8 cellular contexts compared by ENCODE assay signal in the genomic region with DNA sequence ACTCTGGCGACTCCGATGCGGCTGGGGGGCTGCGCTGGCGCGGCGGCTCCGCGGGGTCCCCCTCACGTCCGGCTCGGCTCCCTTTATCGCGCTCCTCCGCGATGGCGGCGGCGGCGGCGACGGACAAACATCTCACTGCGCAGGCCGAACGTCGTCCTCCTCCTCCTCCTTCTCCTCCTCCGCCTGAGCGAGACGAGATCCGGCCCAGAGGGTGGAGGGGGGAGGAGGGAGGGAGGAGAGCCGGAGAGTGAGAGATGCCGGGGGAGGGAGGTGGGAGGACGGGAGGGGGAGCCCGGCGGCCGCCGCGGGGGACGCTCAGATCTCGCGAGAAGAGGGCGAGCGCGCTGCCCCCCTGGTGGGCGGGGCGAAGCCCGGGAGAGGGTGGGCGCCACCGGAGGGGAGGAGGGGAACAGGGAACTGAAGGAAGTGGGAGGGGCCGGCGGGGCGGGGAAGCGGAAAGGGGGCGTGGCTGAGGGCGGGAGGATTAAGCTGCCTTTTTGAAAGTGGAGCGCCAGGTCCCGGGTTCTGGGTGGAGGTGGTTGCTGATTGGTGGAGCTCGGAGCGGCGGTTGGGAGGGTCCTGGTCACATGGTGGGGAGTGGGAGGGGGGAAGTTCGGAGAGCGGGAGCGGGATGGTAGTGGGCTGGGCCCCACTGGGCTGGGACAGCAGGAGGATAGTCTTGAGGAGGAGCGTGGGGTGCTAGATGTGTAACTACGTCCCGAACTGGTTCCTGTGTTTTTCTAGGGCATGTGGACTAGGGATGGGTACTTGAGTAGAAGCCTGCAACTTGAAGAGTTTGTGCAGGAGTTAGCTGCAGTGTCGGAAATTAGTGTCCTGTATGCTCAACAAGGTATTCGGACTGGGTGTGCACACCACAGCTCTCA. TPM values are rescaled to one million over a fixed set of nuclear protein-coding genes. Genes with fewer than 3 reads are reported as not detected.
A peak's percentile ranks its signal among the peaks of the same experiment; 100 is the strongest.
DNase-seq lines count a peak whose midpoint lies in the region; ATAC-seq and TF ChIP-seq lines count a peak whose summit lies in the region.

TSS of gene CUL3 (minus strand) at position 159 of the 884 bp plus-strand sequence. CDS start 354 bp downstream, outside the sequence.

- TF ChIP-seq RAD21 in liver (IDR thresholded peaks at IDR 0.05), result peak in 1 of 2 donors; percentile 15

- H3K9me3 ChIP-seq in liver (ENCODE audit: control insufficient read depth in 4 of 4, low read length in 3 of 4), result no peaks in the 10 kb centered on the region

- H3K4me1 ChIP-seq in liver (ENCODE audit: control insufficient read depth in 4 of 4, insufficient read depth in 4 of 4, low read length in 3 of 4), result peaks cover 4 to 23% (median 10%) of the 10 kb centered on the region in 4 donors

- WGBS in liver, result under 1% methylated on average over 68 of the region's 68 CpGs

- TF ChIP-seq CTCF in C4-2B (conservative IDR thresholded peaks at IDR 0.05), result no peak
- TF ChIP-seq CTCF in liver (IDR thresholded peaks at IDR 0.05; ENCODE audit: low read depth, low read length, missing input control), result no peak

- H3K27me3 ChIP-seq in liver (ENCODE audit: control insufficient read depth in 4 of 4, insufficient read depth in 4 of 4, low read length in 3 of 4), result no peaks in the 10 kb centered on the region

- H3K9ac ChIP-seq in liver (ENCODE audit: low read depth in 1 of 2, low read length in 2 of 2), result peak within 1 kb of the TSS; percentile 71 to 73

- peak within 1 kb of the TSS; percentile 99 for H3K27ac ChIP-seq in C4-2B
- peak within 1 kb of the TSS; percentile 42 to 90 for H3K27ac ChIP-seq in liver (ENCODE audit: low read depth in 1 of 2, low read length in 2 of 2)

- DNase-seq in NCI-H774 (lab: John Stamatoyannopoulos, UW) (peak; percentile 95), dermis blood vessel endothelial cell (peak; percentile 98)
- DNase-seq in activated CD4-positive, alpha-beta T cell treated with anti-CD3 and anti-CD28 coated beads, Interleukin-2, amount 50 U/mL, for 4 hours, result peak; percentile 99 to 100
- peak; percentile 99 for DNase-seq in stimulated activated CD4-positive, alpha-beta T cell treated with anti-CD3 and anti-CD28 coated beads, Interleukin-4, amount 100 ng/mL, for 24 hours

- ATAC-seq in GM19395 (IDR thresholded peaks at IDR 0.05; ENCODE audit: unreplicated experiment) (peak; percentile 83), HG03565 (IDR thresholded peaks at IDR 0.05; ENCODE audit: unreplicated experiment) (peak; percentile 63)

- no peaks in the 10 kb centered on the region for H3K36me3 ChIP-seq in liver (ENCODE audit: control insufficient read depth in 4 of 4, insufficient read depth in 3 of 4, low read depth in 1 of 4, low read length in 3 of 4)

- H3K4me3 ChIP-seq in liver (ENCODE audit: low read depth in 1 of 3, low read length in 3 of 3), result peak within 1 kb of the TSS; percentile 86 to 98 (median 92)

TF ChIP-seq in liver, 16 proteins besides CTCF, POLR2A, EP300 and RAD21:
- TF ChIP-seq FOXA1 (IDR thresholded peaks at IDR 0.05) (peak; percentile 43), HNF4A (conservative IDR thresholded peaks at IDR 0.05) (no peak), JUND (IDR thresholded peaks at IDR 0.05) (peak in 1 of 2 donors; percentile 32), RXRA (IDR thresholded peaks at IDR 0.05) (peak in 1 of 2 donors; percentile 16), YY1 (IDR thresholded peaks at IDR 0.05) (peak; percentile 67), EGR1 (IDR thresholded peaks at IDR 0.05; ENCODE audit: low read depth in 2 of 2) (no peak), MAX (IDR thresholded peaks at IDR 0.05) (peak; percentile 58), NR2F2 (IDR thresholded peaks at IDR 0.05) (no peak), SP1 (IDR thresholded peaks at IDR 0.05) (peak; percentile 86), FOXA2 (IDR thresholded peaks at IDR 0.05) (no peak), TAF1 (conservative IDR thresholded peaks at IDR 0.05) (peak; percentile 51), GABPA (IDR thresholded peaks at IDR 0.05 in 1 of 2, conservative IDR thresholded peaks at IDR 0.05 in 1 of 2) (peak; percentile 59 to 87), HNF4G (IDR thresholded peaks at IDR 0.05) (no peak)
- TF ChIP-seq, protein P1, sequence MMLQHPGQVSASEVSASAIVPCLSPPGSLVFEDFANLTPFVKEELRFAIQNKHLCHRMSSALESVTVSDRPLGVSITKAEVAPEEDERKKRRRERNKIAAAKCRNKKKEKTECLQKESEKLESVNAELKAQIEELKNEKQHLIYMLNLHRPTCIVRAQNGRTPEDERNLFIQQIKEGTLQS (IDR thresholded peaks at IDR 0.05), result no peak
- TF ChIP-seq, protein P2, sequence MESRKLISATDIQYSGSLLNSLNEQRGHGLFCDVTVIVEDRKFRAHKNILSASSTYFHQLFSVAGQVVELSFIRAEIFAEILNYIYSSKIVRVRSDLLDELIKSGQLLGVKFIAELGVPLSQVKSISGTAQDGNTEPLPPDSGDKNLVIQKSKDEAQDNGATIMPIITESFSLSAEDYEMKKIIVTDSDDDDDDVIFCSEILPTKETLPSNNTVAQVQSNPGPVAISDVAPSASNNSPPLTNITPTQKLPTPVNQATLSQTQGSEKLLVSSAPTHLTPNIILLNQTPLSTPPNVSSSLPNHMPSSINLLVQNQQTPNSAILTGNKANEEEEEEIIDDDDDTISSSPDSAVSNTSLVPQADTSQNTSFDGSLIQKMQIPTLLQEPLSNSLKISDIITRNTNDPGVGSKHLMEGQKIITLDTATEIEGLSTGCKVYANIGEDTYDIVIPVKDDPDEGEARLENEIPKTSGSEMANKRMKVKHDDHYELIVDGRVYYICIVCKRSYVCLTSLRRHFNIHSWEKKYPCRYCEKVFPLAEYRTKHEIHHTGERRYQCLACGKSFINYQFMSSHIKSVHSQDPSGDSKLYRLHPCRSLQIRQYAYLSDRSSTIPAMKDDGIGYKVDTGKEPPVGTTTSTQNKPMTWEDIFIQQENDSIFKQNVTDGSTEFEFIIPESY (IDR thresholded peaks at IDR 0.05), result peak; percentile 99
- TF ChIP-seq, protein P3, sequence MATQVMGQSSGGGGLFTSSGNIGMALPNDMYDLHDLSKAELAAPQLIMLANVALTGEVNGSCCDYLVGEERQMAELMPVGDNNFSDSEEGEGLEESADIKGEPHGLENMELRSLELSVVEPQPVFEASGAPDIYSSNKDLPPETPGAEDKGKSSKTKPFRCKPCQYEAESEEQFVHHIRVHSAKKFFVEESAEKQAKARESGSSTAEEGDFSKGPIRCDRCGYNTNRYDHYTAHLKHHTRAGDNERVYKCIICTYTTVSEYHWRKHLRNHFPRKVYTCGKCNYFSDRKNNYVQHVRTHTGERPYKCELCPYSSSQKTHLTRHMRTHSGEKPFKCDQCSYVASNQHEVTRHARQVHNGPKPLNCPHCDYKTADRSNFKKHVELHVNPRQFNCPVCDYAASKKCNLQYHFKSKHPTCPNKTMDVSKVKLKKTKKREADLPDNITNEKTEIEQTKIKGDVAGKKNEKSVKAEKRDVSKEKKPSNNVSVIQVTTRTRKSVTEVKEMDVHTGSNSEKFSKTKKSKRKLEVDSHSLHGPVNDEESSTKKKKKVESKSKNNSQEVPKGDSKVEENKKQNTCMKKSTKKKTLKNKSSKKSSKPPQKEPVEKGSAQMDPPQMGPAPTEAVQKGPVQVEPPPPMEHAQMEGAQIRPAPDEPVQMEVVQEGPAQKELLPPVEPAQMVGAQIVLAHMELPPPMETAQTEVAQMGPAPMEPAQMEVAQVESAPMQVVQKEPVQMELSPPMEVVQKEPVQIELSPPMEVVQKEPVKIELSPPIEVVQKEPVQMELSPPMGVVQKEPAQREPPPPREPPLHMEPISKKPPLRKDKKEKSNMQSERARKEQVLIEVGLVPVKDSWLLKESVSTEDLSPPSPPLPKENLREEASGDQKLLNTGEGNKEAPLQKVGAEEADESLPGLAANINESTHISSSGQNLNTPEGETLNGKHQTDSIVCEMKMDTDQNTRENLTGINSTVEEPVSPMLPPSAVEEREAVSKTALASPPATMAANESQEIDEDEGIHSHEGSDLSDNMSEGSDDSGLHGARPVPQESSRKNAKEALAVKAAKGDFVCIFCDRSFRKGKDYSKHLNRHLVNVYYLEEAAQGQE (IDR thresholded peaks at IDR 0.05), result peak; percentile 13
TF ChIP-seq in liver: peak in this region for 10.

RNA-seq across cellular contexts. Expression of gene CUL3, which starts in this region (rescaled TPM):
- 69.4 and 114 TPM in 2 replicates for total RNA-seq in dermis blood vessel endothelial cell
- 10 to 100 TPM; 37.4 to 48.9 TPM for total RNA-seq in liver
- polyA plus RNA-seq in liver, result 10 to 100 TPM; 24.7 to 28.8 TPM

Comparison
In these comparisons a context has a peak if more than half of its experiments do, and no peak if none do; other contexts are left out.
1. Peak in every context shown above with its lines: DNase-seq, ATAC-seq, H3K4me3 ChIP-seq and H3K27ac ChIP-seq.